2 cellular contexts compared by ENCODE assay signal in the genomic region with DNA sequence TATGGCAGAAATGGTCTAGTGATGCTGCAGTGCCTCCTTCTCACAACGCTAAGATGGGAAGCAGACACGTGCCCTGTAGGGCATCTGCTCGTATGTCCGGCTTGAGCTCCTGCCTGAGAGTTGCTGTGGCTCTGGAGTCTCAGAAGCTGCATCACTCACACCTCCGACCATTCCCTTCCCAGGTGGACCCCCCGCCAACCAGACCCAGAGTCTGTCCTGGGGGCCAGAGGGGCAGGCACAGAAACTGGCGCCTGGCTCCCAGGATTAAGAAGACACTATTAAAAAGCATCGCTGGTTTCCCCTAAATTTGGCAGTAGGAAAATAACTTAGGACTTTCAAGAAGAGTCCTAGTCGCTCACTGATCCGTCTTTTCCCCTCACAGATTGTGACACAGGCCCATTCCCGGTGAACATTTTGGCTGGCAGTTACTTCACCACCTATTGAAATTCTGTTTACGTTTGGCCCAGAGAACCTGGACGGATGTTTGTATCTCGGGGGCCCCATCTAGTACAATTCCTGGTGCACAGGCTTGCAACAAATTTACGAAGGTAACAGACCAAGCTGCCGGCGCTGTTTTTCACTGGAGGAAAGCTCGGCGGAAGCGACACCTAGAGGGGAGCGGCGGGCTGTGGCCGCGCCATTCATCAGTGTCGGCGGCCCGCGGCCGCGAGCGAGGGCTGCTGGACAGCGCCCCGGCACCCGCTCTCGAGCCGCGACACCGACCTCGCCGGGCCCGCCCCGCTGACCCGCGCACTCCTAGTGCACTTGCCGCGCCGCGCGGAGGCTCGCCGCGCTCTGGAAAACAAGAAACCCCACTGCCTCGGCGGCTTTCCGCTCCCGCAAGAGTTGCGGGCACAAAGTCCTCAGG.
TF ChIP-seq lines count a peak whose summit lies in the region.

No MANE protein-coding gene starts in this region.

TF ChIP-seq in IMR-90, 13 proteins besides CTCF, POLR2A, EP300 and RAD21:
- TF ChIP-seq FOS (IDR thresholded peaks at IDR 0.05; ENCODE audit: low read depth, low read length) (no peak), NFE2L2 (IDR thresholded peaks at IDR 0.05; ENCODE audit: low read depth, low read length) (no peak), MAZ (IDR thresholded peaks at IDR 0.05; ENCODE audit: borderline replicate concordance, low read depth, low read length) (no peak), RFX5 (IDR thresholded peaks at IDR 0.05; ENCODE audit: low read depth, low read length) (no peak), CHD1 (IDR thresholded peaks at IDR 0.05; ENCODE audit: low read depth, low read length) (no peak), SMC3 (IDR thresholded peaks at IDR 0.05; ENCODE audit: low read depth, low read length) (no peak), MAFK (IDR thresholded peaks at IDR 0.05; ENCODE audit: low read depth, low read length) (no peak), RCOR1 (IDR thresholded peaks at IDR 0.05; ENCODE audit: insufficient replicate concordance, low read length) (no peak), CEBPB (IDR thresholded peaks at IDR 0.05; ENCODE audit: low read depth, low read length) (no peak), BHLHE40 (IDR thresholded peaks at IDR 0.05; ENCODE audit: low read depth, low read length) (no peak), MXI1 (IDR thresholded peaks at IDR 0.05; ENCODE audit: borderline replicate concordance, low read depth, low read length) (no peak)
- TF ChIP-seq, protein P1, sequence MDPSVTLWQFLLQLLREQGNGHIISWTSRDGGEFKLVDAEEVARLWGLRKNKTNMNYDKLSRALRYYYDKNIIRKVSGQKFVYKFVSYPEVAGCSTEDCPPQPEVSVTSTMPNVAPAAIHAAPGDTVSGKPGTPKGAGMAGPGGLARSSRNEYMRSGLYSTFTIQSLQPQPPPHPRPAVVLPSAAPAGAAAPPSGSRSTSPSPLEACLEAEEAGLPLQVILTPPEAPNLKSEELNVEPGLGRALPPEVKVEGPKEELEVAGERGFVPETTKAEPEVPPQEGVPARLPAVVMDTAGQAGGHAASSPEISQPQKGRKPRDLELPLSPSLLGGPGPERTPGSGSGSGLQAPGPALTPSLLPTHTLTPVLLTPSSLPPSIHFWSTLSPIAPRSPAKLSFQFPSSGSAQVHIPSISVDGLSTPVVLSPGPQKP (IDR thresholded peaks at IDR 0.05; ENCODE audit: borderline replicate concordance, low read depth, low read length): no peak
- TF ChIP-seq, protein P2, sequence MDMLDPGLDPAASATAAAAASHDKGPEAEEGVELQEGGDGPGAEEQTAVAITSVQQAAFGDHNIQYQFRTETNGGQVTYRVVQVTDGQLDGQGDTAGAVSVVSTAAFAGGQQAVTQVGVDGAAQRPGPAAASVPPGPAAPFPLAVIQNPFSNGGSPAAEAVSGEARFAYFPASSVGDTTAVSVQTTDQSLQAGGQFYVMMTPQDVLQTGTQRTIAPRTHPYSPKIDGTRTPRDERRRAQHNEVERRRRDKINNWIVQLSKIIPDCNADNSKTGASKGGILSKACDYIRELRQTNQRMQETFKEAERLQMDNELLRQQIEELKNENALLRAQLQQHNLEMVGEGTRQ (IDR thresholded peaks at IDR 0.05; ENCODE audit: low read depth, low read length): no peak

TF ChIP-seq in endothelial cell of umbilical vein, 7 proteins besides CTCF, POLR2A, EP300 and RAD21:
- no peak for TF ChIP-seq MYC (IDR thresholded peaks at IDR 0.05; ENCODE audit: low read depth, low read length)
- no peak for TF ChIP-seq JUN (IDR thresholded peaks at IDR 0.05; ENCODE audit: borderline replicate concordance, insufficient read depth, insufficient read length, low read depth)
- no peak for TF ChIP-seq EZH2 (IDR thresholded peaks at IDR 0.05; ENCODE audit: borderline replicate concordance, low read depth, low read length, severe bottlenecking)
- no peak for TF ChIP-seq POLR2AphosphoS5 (IDR thresholded peaks at IDR 0.05; ENCODE audit: insufficient read depth, low read depth, low read length)
- TF ChIP-seq FOS (IDR thresholded peaks at IDR 0.05; ENCODE audit: borderline replicate concordance, insufficient read depth, low read length): no peak
- no peak for TF ChIP-seq GATA2 (IDR thresholded peaks at IDR 0.05; ENCODE audit: insufficient read depth, insufficient read length, low read depth, low read length)
- TF ChIP-seq, protein P3, sequence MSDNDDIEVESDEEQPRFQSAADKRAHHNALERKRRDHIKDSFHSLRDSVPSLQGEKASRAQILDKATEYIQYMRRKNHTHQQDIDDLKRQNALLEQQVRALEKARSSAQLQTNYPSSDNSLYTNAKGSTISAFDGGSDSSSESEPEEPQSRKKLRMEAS (IDR thresholded peaks at IDR 0.05; ENCODE audit: insufficient read depth, insufficient read length): no peak
TF ChIP-seq in endothelial cell of umbilical vein: peak in this region for 0.
